ENCODE assay signal across 18 cellular contexts in the genomic region with DNA sequence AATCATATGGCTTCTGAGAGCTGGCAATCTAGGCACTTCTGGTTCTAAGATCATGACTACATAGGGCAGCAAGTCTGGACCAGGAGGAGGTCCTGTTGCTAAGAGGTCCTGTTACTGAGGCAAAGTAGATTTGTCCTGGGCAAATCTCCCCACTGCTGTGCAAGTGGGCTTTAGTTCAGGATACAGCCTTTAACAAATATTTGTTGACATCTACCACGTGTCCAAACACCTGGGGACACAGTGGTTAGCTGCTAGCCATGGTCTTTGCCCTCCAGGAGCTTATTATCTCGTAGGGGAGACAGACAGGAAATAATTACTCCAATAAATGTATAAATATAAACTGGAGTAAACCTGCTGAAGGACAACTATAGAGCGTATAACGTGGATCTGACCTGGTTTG. TPM values are rescaled to one million over a fixed set of nuclear protein-coding genes. Genes with fewer than 3 reads are reported as not detected.
DNase-seq lines count a peak whose midpoint lies in the region; ATAC-seq and TF ChIP-seq lines count a peak whose summit lies in the region.
"Had no signal": no experiment of that assay in that cellular context is flagged by ENCODE, and none has a peak within 500 bp of the region (broad histone marks: within the 10 kb centered on the region; RNA-seq: fewer than 3 reads in every experiment).

No MANE protein-coding gene starts in this region.

- H3K9ac ChIP-seq in HUES48 (ENCODE audit: low read depth, low read length): no peak overlapping the region
- H3K9ac ChIP-seq in mammary epithelial cell (ENCODE audit: insufficient read depth, low read length): no peak overlapping the region
- H3K9ac ChIP-seq: KMS-11 had no signal

- DNase-seq in mammary epithelial cell (no peak), left lung (no peak), stomach (no peak), cortex of kidney (lab: John Stamatoyannopoulos, UW) (no peak), NCI-H748 (lab: John Stamatoyannopoulos, UW; ENCODE audit: unreplicated experiment) (no peak)
- DNase-seq: activated CD8-positive, alpha-beta T cell treated with anti-CD3 and anti-CD28 coated beads, Interleukin-2, amount 10 ng/mL, durations not matched to agents 7 days and 5 days; amniotic stem cell; BE2C; GOT3; hypothalamus; NCI-H1417 treated with DMSO at 0.1 percent for 48 hours; NCI-H446 treated with DMSO at 0.1 percent for 48 hours; OCI-M1; stimulated activated naive CD4-positive, alpha-beta T cell had no signal

- H3K4me3 ChIP-seq in HUES48 (ENCODE audit: low read depth, low read length) (no peak overlapping the region), mammary epithelial cell (replicated peaks in 1 of 3; ENCODE audit: insufficient read depth in 1 of 3, low read depth in 2 of 3, low read length in 3 of 3) (no peak overlapping the region), left lung (peak overlapping the region in 1 of 2 donors; percentile 6), stomach (no peak overlapping the region)

- CTCF ChIA-PET in mammary epithelial cell (lab: Charles Lee; ENCODE audit: low non-redundant PET): no interaction called here

- H3K27ac ChIP-seq in HUES48 (ENCODE audit: low read depth, low read length) (peak overlapping the region; percentile 86), mammary epithelial cell (ENCODE audit: insufficient read depth, low read depth, low read length) (peak overlapping the region; percentile 56), left lung (peak overlapping the region; percentile 72 to 83), stomach (peak overlapping the region; percentile 83 to 96 (median 86))
- H3K27ac ChIP-seq: KMS-11 had no signal

- H3K36me3 ChIP-seq in HUES48 (ENCODE audit: control insufficient read depth, insufficient read depth, low read length) (peaks cover 11% of the 10 kb centered on the region), mammary epithelial cell (ENCODE audit: insufficient read depth, low read length) (no peaks in the 10 kb centered on the region), left lung (peaks cover 0 to 7% of the 10 kb centered on the region in 2 donors), stomach (peaks cover 0 to 11% (median 10%) of the 10 kb centered on the region in 4 donors)
- H3K36me3 ChIP-seq: BE2C had no signal

- no peaks in the 10 kb centered on the region for H3K27me3 ChIP-seq in HUES48 (ENCODE audit: control insufficient read depth, insufficient read depth, low read length)
- no peaks in the 10 kb centered on the region for H3K27me3 ChIP-seq in mammary epithelial cell (ENCODE audit: insufficient read depth, low read length)
- H3K27me3 ChIP-seq in left lung: peaks cover 0 to 44% of the 10 kb centered on the region in 2 donors
- H3K27me3 ChIP-seq in stomach: peaks cover 0 to 15% (median 0%) of the 10 kb centered on the region in 3 donors
- H3K27me3 ChIP-seq: BE2C had no signal

- H2AFZ ChIP-seq in mammary epithelial cell (ENCODE audit: low read depth, low read length): peak overlapping the region; percentile 69

- no peaks in the 10 kb centered on the region for H4K20me1 ChIP-seq in mammary epithelial cell (ENCODE audit: insufficient read depth, low read length)

- no TSS peak for BruUV-seq in mammary epithelial cell (replicated peaks; lab: Mats Ljungman, UMichigan)

- dilution Hi-C loops in mammary epithelial cell (cut with HindIII; ENCODE audit: low sequenced_read_pairs): no loop called here

- no peak for ATAC-seq in left lung
- no peak for ATAC-seq in HG02642 (IDR thresholded peaks at IDR 0.05; ENCODE audit: poor library complexity, unreplicated experiment)
- no peak for ATAC-seq in HG03342 (IDR thresholded peaks at IDR 0.05; ENCODE audit: unreplicated experiment)
- ATAC-seq: activated CD8-positive, alpha-beta T cell treated with anti-CD3 and anti-CD28 coated beads, Interleukin-2, amount 10 ng/mL, durations not matched to agents 7 days and 5 days had no signal

- in situ Hi-C loops in mammary epithelial cell (cut with MboI; ENCODE audit: low sequenced_read_pairs in 2 of 2): no loop called here

- TF ChIP-seq POLR2A in stomach (IDR thresholded peaks at IDR 0.05): no peak

- H3K4me2 ChIP-seq in mammary epithelial cell (ENCODE audit: insufficient read depth, low read depth, low read length): no peak overlapping the region
- H3K4me2 ChIP-seq: KMS-11 had no signal

- no peak for TF ChIP-seq CTCF in mammary epithelial cell (conservative IDR thresholded peaks at IDR 0.05 in 1 of 2, IDR thresholded peaks at IDR 0.05 in 1 of 2; ENCODE audit: extremely low read depth in 1 of 2, insufficient read depth in 1 of 2, low read depth in 1 of 2, low read length in 2 of 2)
- no peak for TF ChIP-seq CTCF in left lung (IDR thresholded peaks at IDR 0.05)
- TF ChIP-seq CTCF in stomach (IDR thresholded peaks at IDR 0.05): no peak

- H3K4me1 ChIP-seq in HUES48 (ENCODE audit: control insufficient read depth, insufficient read depth, low read length) (peaks cover 47% of the 10 kb centered on the region), mammary epithelial cell (ENCODE audit: insufficient read depth, low read length) (peaks cover 39% of the 10 kb centered on the region), left lung (peaks cover 8 to 27% of the 10 kb centered on the region in 2 donors), stomach (peaks cover 16 to 47% (median 39%) of the 10 kb centered on the region in 4 donors)

- no peaks in the 10 kb centered on the region for H3K79me2 ChIP-seq in mammary epithelial cell (ENCODE audit: insufficient read depth, low read length)

- H3K9me3 ChIP-seq in HUES48 (ENCODE audit: control insufficient read depth, insufficient read depth, low read length) (no peaks in the 10 kb centered on the region), mammary epithelial cell (replicated peaks; ENCODE audit: insufficient read depth, low read length) (no peaks in the 10 kb centered on the region), left lung (no peaks in the 10 kb centered on the region), stomach (no peaks in the 10 kb centered on the region)
- H3K9me3 ChIP-seq: BE2C had no signal

- intact Hi-C loops in mammary epithelial cell (cut with micrococcal nuclease): loop anchor here (5.0 kb wide), 1 partner anchor 57 kb away; a partner anchor contains a TSS
- intact Hi-C loops in left lung (cut with DNase I): no loop called here
- intact Hi-C loops in stomach (cut with DNase I; ENCODE audit: low total_unique reads): no loop called here

- WGBS in mammary epithelial cell (ENCODE audit: low coverage, missing lambda C conversion rate): 84% methylated on average over 4 of the region's 4 CpGs
- WGBS in stomach, 5 donors: 36 to 61% (median 43%) methylated on average over 4 of the region's 4 CpGs

- TF ChIP-seq EP300 in stomach (IDR thresholded peaks at IDR 0.05): no peak

RNA-seq across cellular contexts. Expression of a gene that starts 3.2 kb away (rescaled TPM):
- total RNA-seq in mammary epithelial cell (1 to 10 TPM; 2.0 to 3.7 TPM), left lung (10 to 100 TPM; 55.0 to 83.0 TPM), stomach (100 to 1,000 TPM in 3 of 5 donors, 10 to 100 TPM in 2; 21.4 to 137 (median 118) TPM)
- polyA plus RNA-seq in mammary epithelial cell (1.1 TPM), stomach (10 to 100 TPM; 14.0 to 22.0 (median 21.2) TPM)
- polyA minus RNA-seq in mammary epithelial cell: not detected

RNA-seq across cellular contexts. Expression of a gene that starts 25.7 kb away (rescaled TPM):
- total RNA-seq in mammary epithelial cell: 10 to 100 TPM; 43.3 to 59.0 TPM
- 7.0 TPM for polyA plus RNA-seq in mammary epithelial cell
- polyA minus RNA-seq in mammary epithelial cell: 14.2 TPM
- total RNA-seq in left lung: 10 to 100 TPM; 10.3 to 16.8 TPM
- total RNA-seq in stomach: 10 to 100 TPM in 3 of 5 donors, 1 to 10 TPM in 2; 1.2 to 30.4 (median 13.9) TPM
- 10 to 100 TPM in 2 of 3 donors, 1 to 10 TPM in 1; 9.0 to 15.4 (median 10.8) TPM for polyA plus RNA-seq in stomach

RNA-seq across cellular contexts. Expression of a gene that starts 55.1 kb away (rescaled TPM):
- total RNA-seq in mammary epithelial cell: 10 to 100 TPM; 28.0 to 48.1 TPM
- polyA plus RNA-seq in mammary epithelial cell: 18.2 TPM
- polyA minus RNA-seq in mammary epithelial cell: 41.7 TPM
- total RNA-seq in left lung: 10 to 100 TPM; 65.6 to 73.4 TPM
- total RNA-seq in stomach: 100 to 1,000 TPM in 2 of 5 donors, 10 to 100 TPM in 3; 17.4 to 124 (median 85.8) TPM
- polyA plus RNA-seq in stomach: 10 to 100 TPM in 2 of 3 donors, 1 to 10 TPM in 1; 7.3 to 18.0 (median 12.1) TPM

Comparison
In these comparisons a context has a peak if more than half of its experiments do, and no peak if none do; other contexts are left out.
1. RNA of a gene that starts 3.2 kb away (total RNA-seq): 21.4 to 137 TPM in stomach and 55.0 to 83.0 TPM in left lung; 2.0 to 3.7 TPM in mammary epithelial cell; every median in the first group is over 4 times any median in the second.
2. Peak in every context shown above with its lines, with median percentiles within 50 percentile points of each other: H3K27ac ChIP-seq.